Comparison of ENCODE assay signal across 16 cellular contexts in genomic region chr3:131806736-131807135, GRCh38.
"Had no signal": no experiment of that assay in that cellular context is flagged by ENCODE, and none has a peak within 500 bp of the region (broad histone marks: within the 10 kb centered on the region; RNA-seq: fewer than 3 reads in every experiment).

No MANE protein-coding gene starts in this region.

- H3K4me3 ChIP-seq: body of pancreas, coronary artery, testis, upper lobe of right lung had no signal

- ATAC-seq: activated naive CD4-positive, alpha-beta T cell treated with anti-CD3 and anti-CD28 coated beads, Interleukin-2, amount 50 U/mL, for 72 hours; body of pancreas; stimulated activated naive CD8-positive, alpha-beta T cell treated with anti-CD3 and anti-CD28 coated beads, Interleukin-15, amount 100 ng/mL, for 72 hours; upper lobe of right lung had no signal

- FAIRE-seq: kidney had no signal

- DNase-seq: activated B cell treated with CpG ODN at 0.5 μM for 24 hours; activated CD4-positive, alpha-beta T cell treated with anti-CD3 and anti-CD28 coated beads, Interleukin-2, amount 50 U/mL, for 1 hour; activated effector memory CD4-positive, alpha-beta T cell treated with Interleukin-2 at 50 U/mL for 16 hours; activated T-cell treated with anti-CD3 and anti-CD28 coated beads, Interleukin-2, amount 50 U/mL, for 24 hours; amniotic stem cell; body of pancreas; central memory CD4-positive, alpha-beta T cell; effector CD8-positive, alpha-beta T cell; kidney; retina; stimulated activated CD4-positive, alpha-beta T cell treated with anti-CD3 and anti-CD28 coated beads, Interleukin-4, amount 100 ng/mL, for 4 hours; stimulated activated naive CD8-positive, alpha-beta T cell treated with anti-CD3 and anti-CD28 coated beads, Interleukin-15, amount 100 ng/mL, for 72 hours; testis; upper lobe of right lung had no signal

- H3K27ac ChIP-seq: body of pancreas, coronary artery, testis, upper lobe of right lung had no signal

- H3K27me3 ChIP-seq: body of pancreas, testis, upper lobe of right lung had no signal

- H3K36me3 ChIP-seq: upper lobe of right lung had no signal

- H3K9me3 ChIP-seq: body of pancreas, testis, upper lobe of right lung had no signal

- H3K4me1 ChIP-seq: testis, upper lobe of right lung had no signal
